9 cellular contexts compared by ENCODE assay signal in genomic region chr1:94927405-94928175, GRCh38. TPM values are rescaled to one million over a fixed set of nuclear protein-coding genes. Genes with fewer than 3 reads are reported as not detected.
A peak's percentile ranks its signal among the peaks of the same experiment; 100 is the strongest.
DNase-seq lines count a peak whose midpoint lies in the region; ATAC-seq and TF ChIP-seq lines count a peak whose summit lies in the region.
"Had no signal": no experiment of that assay in that cellular context is flagged by ENCODE, and none has a peak within 500 bp of the region (broad histone marks: within the 10 kb centered on the region; RNA-seq: fewer than 3 reads in every experiment).

No MANE protein-coding gene starts in this region.

- peak overlapping the region; percentile 49 to 70 for H3K4me3 ChIP-seq in left lung
- H3K4me3 ChIP-seq in stomach, result peak overlapping the region; percentile 60 to 91 (median 76)

- no peak for TF ChIP-seq CTCF in brain (conservative IDR thresholded peaks at IDR 0.05)
- TF ChIP-seq CTCF in left lung (IDR thresholded peaks at IDR 0.05), result no peak
- TF ChIP-seq CTCF in stomach (IDR thresholded peaks at IDR 0.05), result no peak

- intact Hi-C loops in left lung (cut with DNase I) (loop anchor here in 1 of 2 donors (5.0 kb wide), 1 partner anchor 70 kb away; no protein-coding TSS in a partner anchor), stomach (cut with DNase I; ENCODE audit: low total_unique reads) (no loop called here)

- 7 to 19% (median 8%) methylated on average over 21 to 40 of the region's 40 CpGs for WGBS in stomach, 5 donors

- peaks cover 0 to 4% (median 0%) of the 10 kb centered on the region in 5 experiments for H3K9me3 Mint-ChIP-seq in brain

- DNase-seq in ACHN (peak; percentile 65), NCI-H2029 treated with DMSO at 0.1 percent for 48 hours (lab: John Stamatoyannopoulos, UW) (peak; percentile 77), left lung (peak in 1 of 2 donors; percentile 43), stomach (no peak)

- in situ Hi-C loops in ACHN (cut with HindIII; ENCODE audit: low pct_ligation_motif_present, low pct_unique_long_range_greater_than_20kb, low sequenced_read_pairs), result no loop called here

- H3K9me3 ChIP-seq in left lung, result no peaks in the 10 kb centered on the region
- H3K9me3 ChIP-seq in stomach, result no peaks in the 10 kb centered on the region

- H3K36me3 Mint-ChIP-seq in brain, result peaks cover 23% of the 10 kb centered on the region

- no peak for TF ChIP-seq POLR2A in stomach (IDR thresholded peaks at IDR 0.05)

- peaks cover 0 to 60% of the 10 kb centered on the region in 2 donors for H3K27me3 ChIP-seq in left lung
- peaks cover 0 to 21% (median 9%) of the 10 kb centered on the region in 3 donors for H3K27me3 ChIP-seq in stomach

- H3K4me1 ChIP-seq in left lung, result peaks cover 26 to 31% of the 10 kb centered on the region in 2 donors
- H3K4me1 ChIP-seq in stomach, result peaks cover 33 to 65% (median 50%) of the 10 kb centered on the region in 4 donors

- H3K27ac Mint-ChIP-seq in brain, result peak overlapping the region; percentile 95 to 99 (median 98)

- no peak for TF ChIP-seq EP300 in stomach (IDR thresholded peaks at IDR 0.05)

- H3K27ac ChIP-seq in left lung, result peak overlapping the region; percentile 96 to 99
- H3K27ac ChIP-seq in stomach, result peak overlapping the region; percentile 95 to 99 (median 98)
- H3K27ac ChIP-seq: HL-60 had no signal

- H3K27me3 Mint-ChIP-seq in brain, result peaks cover 15% of the 10 kb centered on the region

- ATAC-seq in GM19023 (IDR thresholded peaks at IDR 0.05; ENCODE audit: unreplicated experiment) (peak; percentile 33), left lung (no peak), HG03378 (IDR thresholded peaks at IDR 0.05; ENCODE audit: unreplicated experiment) (no peak), esophagus mucosa (no peak)

- H3K36me3 ChIP-seq in left lung (no peaks in the 10 kb centered on the region), stomach (peaks cover 0 to 8% (median 4%) of the 10 kb centered on the region in 4 donors)

- peaks cover 63% of the 10 kb centered on the region for H3K4me1 Mint-ChIP-seq in brain

- H3K4me3 Mint-ChIP-seq in brain, result peak overlapping the region; percentile 93 to 99 (median 96)

RNA-seq across cellular contexts. Expression of gene CNN3, which starts 0.7 kb away (rescaled TPM):
- 184 TPM for polyA plus RNA-seq in brain (ENCODE audit: insufficient read depth, low read depth, low replicate concordance)
- 100 to 1,000 TPM; 239 to 290 TPM for total RNA-seq in left lung
- 100 to 1,000 TPM in 4 of 5 donors, 10 to 100 TPM in 1; 86.9 to 353 (median 220) TPM for total RNA-seq in stomach
- 100 to 1,000 TPM in 1 of 3 donors, 10 to 100 TPM in 2; 70.0 to 129 (median 93.0) TPM for polyA plus RNA-seq in stomach
- total RNA-seq in esophagus mucosa, result 136 TPM
